In the genomic region with DNA sequence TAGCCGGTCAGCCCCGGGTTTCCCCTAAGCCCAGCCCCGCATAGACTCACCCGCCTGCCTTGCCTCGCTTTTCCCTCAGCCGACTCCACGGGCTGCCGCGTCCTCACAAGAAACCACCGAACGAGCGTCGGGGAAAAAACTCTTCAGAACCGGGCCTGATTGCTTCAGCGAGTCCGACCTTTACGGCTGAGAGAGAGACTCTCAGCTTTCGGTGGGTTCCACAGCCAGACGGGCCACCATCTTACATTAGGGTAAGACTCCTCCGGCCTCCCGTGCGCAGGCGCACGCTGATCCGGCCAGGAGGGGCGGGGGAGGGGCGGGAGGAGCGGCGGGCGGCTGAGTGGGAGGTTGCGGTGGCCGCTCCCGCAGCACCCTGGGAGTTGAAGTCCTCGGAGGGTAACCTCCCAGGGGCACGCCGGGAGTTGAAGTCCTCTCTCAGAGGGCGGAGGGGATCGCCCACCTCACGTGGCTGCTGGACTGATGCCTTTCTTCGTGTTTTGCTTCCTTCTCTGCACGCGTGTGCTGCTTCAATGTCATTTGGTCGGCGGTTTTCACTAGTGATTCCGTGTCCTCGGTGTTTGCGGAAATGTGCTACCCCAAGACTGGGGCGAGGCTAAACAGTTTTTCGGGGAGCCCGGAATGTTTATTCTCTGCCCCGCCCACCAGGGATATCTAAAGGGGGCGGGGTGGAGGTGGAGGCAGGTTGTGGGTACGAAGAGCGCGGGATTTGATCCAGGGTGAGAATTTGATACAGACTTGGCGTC, we compare ENCODE assay signal across 1 cellular context.
TF ChIP-seq lines count a peak whose summit lies in the region.

Gene CNOT4 (minus strand): TSS at position 264 of the 764 bp plus-strand sequence. CDS start 71,771 bp downstream, outside the sequence.

TF ChIP-seq in K562, 482 proteins besides CTCF, POLR2A, EP300 and RAD21 (continued from another document and continues in another):
- TF ChIP-seq VEZF1 (CRISPR knock-in tag; IDR thresholded peaks at IDR 0.05), result peak; percentile 97
- no peak for TF ChIP-seq COPS2 (conservative IDR thresholded peaks at IDR 0.05)
- TF ChIP-seq MCM2 (IDR thresholded peaks at IDR 0.05; ENCODE audit: low read depth), result no peak
- peak; percentile 32; the same call in 1 of the 2 replicates for TF ChIP-seq ELF4 (CRISPR knock-in tag; IDR thresholded peaks at IDR 0.05)
- no peak for TF ChIP-seq MED1 (CRISPR knock-in tag; IDR thresholded peaks at IDR 0.05; ENCODE audit: borderline replicate concordance)
- TF ChIP-seq NRF1 (conservative IDR thresholded peaks at IDR 0.05 in 1 of 2, IDR thresholded peaks at IDR 0.05 in 1 of 2), result peak; percentile 98 to 99
- no peak for TF ChIP-seq HNRNPLL (IDR thresholded peaks at IDR 0.05; ENCODE audit: low read depth, low read length, poor library complexity, severe bottlenecking)
- TF ChIP-seq, protein P1, sequence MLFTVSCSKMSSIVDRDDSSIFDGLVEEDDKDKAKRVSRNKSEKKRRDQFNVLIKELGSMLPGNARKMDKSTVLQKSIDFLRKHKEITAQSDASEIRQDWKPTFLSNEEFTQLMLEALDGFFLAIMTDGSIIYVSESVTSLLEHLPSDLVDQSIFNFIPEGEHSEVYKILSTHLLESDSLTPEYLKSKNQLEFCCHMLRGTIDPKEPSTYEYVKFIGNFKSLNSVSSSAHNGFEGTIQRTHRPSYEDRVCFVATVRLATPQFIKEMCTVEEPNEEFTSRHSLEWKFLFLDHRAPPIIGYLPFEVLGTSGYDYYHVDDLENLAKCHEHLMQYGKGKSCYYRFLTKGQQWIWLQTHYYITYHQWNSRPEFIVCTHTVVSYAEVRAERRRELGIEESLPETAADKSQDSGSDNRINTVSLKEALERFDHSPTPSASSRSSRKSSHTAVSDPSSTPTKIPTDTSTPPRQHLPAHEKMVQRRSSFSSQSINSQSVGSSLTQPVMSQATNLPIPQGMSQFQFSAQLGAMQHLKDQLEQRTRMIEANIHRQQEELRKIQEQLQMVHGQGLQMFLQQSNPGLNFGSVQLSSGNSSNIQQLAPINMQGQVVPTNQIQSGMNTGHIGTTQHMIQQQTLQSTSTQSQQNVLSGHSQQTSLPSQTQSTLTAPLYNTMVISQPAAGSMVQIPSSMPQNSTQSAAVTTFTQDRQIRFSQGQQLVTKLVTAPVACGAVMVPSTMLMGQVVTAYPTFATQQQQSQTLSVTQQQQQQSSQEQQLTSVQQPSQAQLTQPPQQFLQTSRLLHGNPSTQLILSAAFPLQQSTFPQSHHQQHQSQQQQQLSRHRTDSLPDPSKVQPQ (CRISPR knock-in tag; IDR thresholded peaks at IDR 0.05; ENCODE audit: borderline replicate concordance), result no peak
- TF ChIP-seq, protein P2, sequence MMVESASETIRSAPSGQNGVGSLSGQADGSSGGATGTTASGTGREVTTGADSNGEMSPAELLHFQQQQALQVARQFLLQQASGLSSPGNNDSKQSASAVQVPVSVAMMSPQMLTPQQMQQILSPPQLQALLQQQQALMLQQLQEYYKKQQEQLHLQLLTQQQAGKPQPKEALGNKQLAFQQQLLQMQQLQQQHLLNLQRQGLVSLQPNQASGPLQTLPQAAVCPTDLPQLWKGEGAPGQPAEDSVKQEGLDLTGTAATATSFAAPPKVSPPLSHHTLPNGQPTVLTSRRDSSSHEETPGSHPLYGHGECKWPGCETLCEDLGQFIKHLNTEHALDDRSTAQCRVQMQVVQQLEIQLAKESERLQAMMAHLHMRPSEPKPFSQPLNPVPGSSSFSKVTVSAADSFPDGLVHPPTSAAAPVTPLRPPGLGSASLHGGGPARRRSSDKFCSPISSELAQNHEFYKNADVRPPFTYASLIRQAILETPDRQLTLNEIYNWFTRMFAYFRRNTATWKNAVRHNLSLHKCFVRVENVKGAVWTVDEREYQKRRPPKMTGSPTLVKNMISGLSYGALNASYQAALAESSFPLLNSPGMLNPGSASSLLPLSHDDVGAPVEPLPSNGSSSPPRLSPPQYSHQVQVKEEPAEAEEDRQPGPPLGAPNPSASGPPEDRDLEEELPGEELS (CRISPR knock-in tag; IDR thresholded peaks at IDR 0.05; ENCODE audit: borderline replicate concordance), result peak; percentile 79; the same call in 1 of the 2 replicates
- peak; percentile 90; the same call in 1 of the 2 replicates for TF ChIP-seq ZNF263 (CRISPR knock-in tag; IDR thresholded peaks at IDR 0.05; ENCODE audit: borderline replicate concordance)
- peak; percentile 96 for TF ChIP-seq POLR2AphosphoS5 (IDR thresholded peaks at IDR 0.05; ENCODE audit: control insufficient read depth, insufficient read depth, low read depth, low read length)
- TF ChIP-seq CHD2 (IDR thresholded peaks at IDR 0.05; ENCODE audit: low read depth, low read length), result peak; percentile 64
- TF ChIP-seq, protein P3, sequence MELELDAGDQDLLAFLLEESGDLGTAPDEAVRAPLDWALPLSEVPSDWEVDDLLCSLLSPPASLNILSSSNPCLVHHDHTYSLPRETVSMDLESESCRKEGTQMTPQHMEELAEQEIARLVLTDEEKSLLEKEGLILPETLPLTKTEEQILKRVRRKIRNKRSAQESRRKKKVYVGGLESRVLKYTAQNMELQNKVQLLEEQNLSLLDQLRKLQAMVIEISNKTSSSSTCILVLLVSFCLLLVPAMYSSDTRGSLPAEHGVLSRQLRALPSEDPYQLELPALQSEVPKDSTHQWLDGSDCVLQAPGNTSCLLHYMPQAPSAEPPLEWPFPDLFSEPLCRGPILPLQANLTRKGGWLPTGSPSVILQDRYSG (tag; conservative IDR thresholded peaks at IDR 0.05; ENCODE audit: low read depth), result no peak
- 0 out of 4 replicates have a peak, but pooled peaks of 1 of the 2 experiments have one; percentile 22 for TF ChIP-seq BCLAF1 (IDR thresholded peaks at IDR 0.05; ENCODE audit: borderline replicate concordance in 1 of 2, control insufficient read depth in 1 of 2, low read depth in 2 of 2, low read length in 1 of 2)
- TF ChIP-seq POU5F1 (IDR thresholded peaks at IDR 0.05; ENCODE audit: borderline replicate concordance, low read depth, low read length, partially characterized antibody), result no peak
- TF ChIP-seq, protein P4, sequence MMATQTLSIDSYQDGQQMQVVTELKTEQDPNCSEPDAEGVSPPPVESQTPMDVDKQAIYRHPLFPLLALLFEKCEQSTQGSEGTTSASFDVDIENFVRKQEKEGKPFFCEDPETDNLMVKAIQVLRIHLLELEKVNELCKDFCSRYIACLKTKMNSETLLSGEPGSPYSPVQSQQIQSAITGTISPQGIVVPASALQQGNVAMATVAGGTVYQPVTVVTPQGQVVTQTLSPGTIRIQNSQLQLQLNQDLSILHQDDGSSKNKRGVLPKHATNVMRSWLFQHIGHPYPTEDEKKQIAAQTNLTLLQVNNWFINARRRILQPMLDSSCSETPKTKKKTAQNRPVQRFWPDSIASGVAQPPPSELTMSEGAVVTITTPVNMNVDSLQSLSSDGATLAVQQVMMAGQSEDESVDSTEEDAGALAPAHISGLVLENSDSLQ (IDR thresholded peaks at IDR 0.05), result no peak
- no peak for TF ChIP-seq ZNF212 (CRISPR knock-in tag; IDR thresholded peaks at IDR 0.05)
- peak; percentile 12; the same call in 1 of the 2 replicates for TF ChIP-seq ZBTB9 (CRISPR knock-in tag; IDR thresholded peaks at IDR 0.05)
- TF ChIP-seq EGR1 (conservative IDR thresholded peaks at IDR 0.05), result peak; percentile 97
- no peak for TF ChIP-seq GTF2B (IDR thresholded peaks at IDR 0.05; ENCODE audit: extremely low read depth, insufficient read length)
- peak; percentile 95 for TF ChIP-seq TAF7 (tag; IDR thresholded peaks at IDR 0.05)
- TF ChIP-seq ZNF449 (CRISPR knock-in tag; IDR thresholded peaks at IDR 0.05), result no peak
- TF ChIP-seq BRD4 (IDR thresholded peaks at IDR 0.05), result peak; percentile 88; the same call in 1 of the 2 replicates
- peak; percentile 61; the same call in 1 of the 2 replicates for TF ChIP-seq ZNF12 (CRISPR knock-in tag; IDR thresholded peaks at IDR 0.05)
- no peak for TF ChIP-seq SLC30A9 (CRISPR knock-in tag; IDR thresholded peaks at IDR 0.05)
- no peak for TF ChIP-seq SRSF7 (optimal IDR thresholded peaks at IDR 0.05; ENCODE audit: low read depth, low read length)
- TF ChIP-seq CHD4 (IDR thresholded peaks at IDR 0.05; ENCODE audit: insufficient read depth, insufficient replicate concordance, low read depth, low read length, poor library complexity, severe bottlenecking), result peak; percentile 36
- TF ChIP-seq ZNF436 (CRISPR knock-in tag; IDR thresholded peaks at IDR 0.05), result no peak
- peak; percentile 20 for TF ChIP-seq NEUROD1 (IDR thresholded peaks at IDR 0.05; ENCODE audit: borderline replicate concordance, low read depth, low read length, partially characterized antibody)
- TF ChIP-seq ZNF561 (CRISPR knock-in tag; conservative IDR thresholded peaks at IDR 0.05), result 0 out of 2 replicates have a peak, but pooled peaks have one; percentile 62
- TF ChIP-seq CCNT2 (IDR thresholded peaks at IDR 0.05; ENCODE audit: borderline replicate concordance, extremely low read depth, insufficient read length, low read depth, low read length), result peak; percentile 46
- peak; percentile 96 to 100 for TF ChIP-seq HDAC1 (IDR thresholded peaks at IDR 0.05)
- no peak for TF ChIP-seq HOXB6 (CRISPR knock-in tag; IDR thresholded peaks at IDR 0.05; ENCODE audit: borderline replicate concordance)
- TF ChIP-seq GABPB1 (CRISPR knock-in tag; IDR thresholded peaks at IDR 0.05), result peak; percentile 88
- TF ChIP-seq NR1H2 (CRISPR knock-in tag; IDR thresholded peaks at IDR 0.05), result 0 out of 2 replicates have a peak, but pooled peaks have one; percentile 35
- peak; percentile 53; the same call in 1 of the 2 replicates for TF ChIP-seq SOX6 (IDR thresholded peaks at IDR 0.05)
